In the genomic region with DNA sequence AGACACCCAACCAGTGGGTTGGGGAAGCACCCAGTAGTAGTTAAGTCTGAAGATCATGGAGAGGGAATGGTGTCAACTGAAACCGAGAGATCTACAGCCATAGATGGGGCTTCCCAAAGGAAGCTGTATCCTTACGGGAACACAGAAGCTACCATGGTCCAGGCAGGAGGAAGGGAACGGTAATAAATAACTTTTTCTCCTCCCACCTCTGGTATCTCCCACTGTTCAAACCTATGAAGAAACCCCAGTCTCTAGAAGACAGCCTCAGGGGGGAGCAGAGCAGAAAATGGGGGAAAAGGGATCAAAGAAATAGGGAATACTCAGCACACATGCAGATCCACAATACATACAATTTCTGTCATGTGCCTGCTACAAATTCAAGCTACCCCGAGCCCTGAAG, we compare ENCODE assay signal across 30 cellular contexts.
"Had no signal": no experiment of that assay in that cellular context is flagged by ENCODE, and none has a peak within 500 bp of the region (broad histone marks: within the 10 kb centered on the region; RNA-seq: fewer than 3 reads in every experiment).

No MANE protein-coding gene starts in this region.

- H3K9me3 ChIP-seq: testis had no signal

- ATAC-seq: naive thymus-derived CD8-positive, alpha-beta T cell; natural killer cell treated with Interleukin-12 subunit alpha and Interleukin-12 subunit beta and Interleukin-15 and Interleukin-18, amount 100 ng/mL, for 72 hours; psoas muscle; right cardiac atrium; sciatic nerve; stimulated activated effector memory CD8-positive, alpha-beta T cell treated with anti-CD3 and anti-CD28 coated beads, Interleukin-12 subunit alpha, Interleukin-12 subunit beta, amount 100 ng/mL, for 72 hours; stimulated activated naive B cell treated with anti-CD40 and anti-IgM and Interleukin-4, amounts not matched to agents 10 μg/mL and 1 μg/mL and 100 μg/mL, for 72 hours; upper lobe of right lung had no signal

- H3K27me3 ChIP-seq: neutrophil, ovary, spleen, stomach, suprapubic skin, testis, tibial artery, transverse colon, upper lobe of right lung, uterus had no signal

- DNase-seq: naive B cell; naive thymus-derived CD8-positive, alpha-beta T cell; nephron progenitor cell; nucleus accumbens; ovary; posterior cingulate gyrus; psoas muscle; right cardiac atrium; spleen; stimulated activated CD4-positive, alpha-beta T cell treated with anti-CD3 and anti-CD28 coated beads, Interleukin-12 subunit alpha, Interleukin-12 subunit beta, amount 100 ng/mL, for 4 hours; stimulated activated CD4-positive, alpha-beta T cell treated with anti-CD3 and anti-CD28 coated beads, Interleukin-2, amount 100 ng/mL, for 24 hours; stimulated activated CD4-positive, alpha-beta T cell treated with anti-CD3 and anti-CD28 coated beads, Interleukin-2, amount 100 ng/mL, for 48 hours; stimulated activated CD4-positive, alpha-beta T cell treated with anti-CD3 and anti-CD28 coated beads, Interleukin-4, amount 100 ng/mL, for 24 hours; stimulated activated naive B cell treated with anti-CD40 and anti-IgM and Interleukin-4, amounts not matched to agents 10 μg/mL and 1 μg/mL and 100 μg/mL, for 72 hours; stimulated activated naive CD4-positive, alpha-beta T cell treated with Interleukin-2 at 50 U/mL for 16 hours; stomach; substantia nigra; testis; tibial artery; transverse colon; upper lobe of right lung; uterus had no signal

- H3K36me3 ChIP-seq: neutrophil, ovary, upper lobe of right lung, uterus had no signal

- H3K9ac ChIP-seq: parathyroid adenoma had no signal

- H3K27ac ChIP-seq: neutrophil, ovary, parathyroid adenoma, psoas muscle, skin epidermis, spleen, stomach, suprapubic skin, testis, tibial artery, transverse colon, upper lobe of right lung, uterus had no signal

- H3K4me1 ChIP-seq: parathyroid adenoma, psoas muscle, spleen, stomach, suprapubic skin, testis, tibial artery, transverse colon, upper lobe of right lung, uterus had no signal

- H3K4me3 ChIP-seq: ovary, psoas muscle, skin epidermis, smooth muscle cell, spleen, stomach, suprapubic skin, testis, tibial artery, transverse colon, upper lobe of right lung, uterus had no signal
